Comparison of ENCODE assay signal across 2 cellular contexts in genomic region chr18:2497797-2498196, GRCh38.
TF ChIP-seq lines count a peak whose summit lies in the region.

No MANE protein-coding gene starts in this region.

TF ChIP-seq in IMR-90, 13 proteins besides CTCF, POLR2A, EP300 and RAD21:
- TF ChIP-seq CHD1 (IDR thresholded peaks at IDR 0.05; ENCODE audit: low read depth, low read length) = no peak
- no peak for TF ChIP-seq MAZ (IDR thresholded peaks at IDR 0.05; ENCODE audit: borderline replicate concordance, low read depth, low read length)
- no peak for TF ChIP-seq BHLHE40 (IDR thresholded peaks at IDR 0.05; ENCODE audit: low read depth, low read length)
- TF ChIP-seq ELK1 (IDR thresholded peaks at IDR 0.05; ENCODE audit: borderline replicate concordance, low read depth, low read length) = no peak
- no peak for TF ChIP-seq MXI1 (IDR thresholded peaks at IDR 0.05; ENCODE audit: borderline replicate concordance, low read depth, low read length)
- no peak for TF ChIP-seq NFE2L2 (IDR thresholded peaks at IDR 0.05; ENCODE audit: low read depth, low read length)
- no peak for TF ChIP-seq CEBPB (IDR thresholded peaks at IDR 0.05; ENCODE audit: low read depth, low read length)
- TF ChIP-seq RCOR1 (IDR thresholded peaks at IDR 0.05; ENCODE audit: insufficient replicate concordance, low read length) = no peak
- no peak for TF ChIP-seq MAFK (IDR thresholded peaks at IDR 0.05; ENCODE audit: low read depth, low read length)
- TF ChIP-seq FOS (IDR thresholded peaks at IDR 0.05; ENCODE audit: low read depth, low read length) = no peak
- TF ChIP-seq SMC3 (IDR thresholded peaks at IDR 0.05; ENCODE audit: low read depth, low read length) = no peak
- no peak for TF ChIP-seq USF2 (IDR thresholded peaks at IDR 0.05; ENCODE audit: low read depth, low read length)
- no peak for TF ChIP-seq RFX5 (IDR thresholded peaks at IDR 0.05; ENCODE audit: low read depth, low read length)

TF ChIP-seq in K562, 482 proteins besides CTCF, POLR2A, EP300 and RAD21:
- TF ChIP-seq RBM22 (IDR thresholded peaks at IDR 0.05; ENCODE audit: low read depth, low read length, poor library complexity, severe bottlenecking) = no peak
- no peak for TF ChIP-seq E2F8 (IDR thresholded peaks at IDR 0.05; ENCODE audit: low read depth, partially characterized antibody)
- no peak for TF ChIP-seq ZNF740 (CRISPR knock-in tag; IDR thresholded peaks at IDR 0.05)
- TF ChIP-seq ZNF740 (tag; IDR thresholded peaks at IDR 0.05) = no peak
- no peak for TF ChIP-seq ZNF583 (CRISPR knock-in tag; IDR thresholded peaks at IDR 0.05)
- TF ChIP-seq MXD1 (CRISPR knock-in tag; IDR thresholded peaks at IDR 0.05; ENCODE audit: borderline replicate concordance, poor library complexity, severe bottlenecking) = no peak
- TF ChIP-seq CXXC5 (CRISPR knock-in tag; IDR thresholded peaks at IDR 0.05) = no peak
- no peak for TF ChIP-seq ATF7 (IDR thresholded peaks at IDR 0.05)
- TF ChIP-seq CBX1 (IDR thresholded peaks at IDR 0.05; ENCODE audit: low read depth) = no peak
- no peak for TF ChIP-seq HDAC2 (IDR thresholded peaks at IDR 0.05)
- no peak for TF ChIP-seq ATF2 (CRISPR knock-in tag; IDR thresholded peaks at IDR 0.05)
- TF ChIP-seq ZNF217 (CRISPR knock-in tag; IDR thresholded peaks at IDR 0.05) = no peak
- TF ChIP-seq BCL6 (CRISPR knock-in tag; IDR thresholded peaks at IDR 0.05) = no peak
- no peak for TF ChIP-seq SRF (CRISPR knock-in tag; IDR thresholded peaks at IDR 0.05)
- TF ChIP-seq RERE (CRISPR knock-in tag; IDR thresholded peaks at IDR 0.05; ENCODE audit: borderline replicate concordance) = no peak
- no peak for TF ChIP-seq RNF219 (CRISPR knock-in tag; IDR thresholded peaks at IDR 0.05)
- TF ChIP-seq CREB1 (IDR thresholded peaks at IDR 0.05) = no peak
- TF ChIP-seq CREB1 (CRISPR knock-in tag; IDR thresholded peaks at IDR 0.05) = no peak
- no peak for TF ChIP-seq SOX6 (IDR thresholded peaks at IDR 0.05)
- no peak for TF ChIP-seq MEF2A (IDR thresholded peaks at IDR 0.05; ENCODE audit: control insufficient read depth, low read depth, low read length)
- no peak for TF ChIP-seq CHAMP1 (IDR thresholded peaks at IDR 0.05)
